Comparison of ENCODE assay signal across 11 cellular contexts in the genomic region with DNA sequence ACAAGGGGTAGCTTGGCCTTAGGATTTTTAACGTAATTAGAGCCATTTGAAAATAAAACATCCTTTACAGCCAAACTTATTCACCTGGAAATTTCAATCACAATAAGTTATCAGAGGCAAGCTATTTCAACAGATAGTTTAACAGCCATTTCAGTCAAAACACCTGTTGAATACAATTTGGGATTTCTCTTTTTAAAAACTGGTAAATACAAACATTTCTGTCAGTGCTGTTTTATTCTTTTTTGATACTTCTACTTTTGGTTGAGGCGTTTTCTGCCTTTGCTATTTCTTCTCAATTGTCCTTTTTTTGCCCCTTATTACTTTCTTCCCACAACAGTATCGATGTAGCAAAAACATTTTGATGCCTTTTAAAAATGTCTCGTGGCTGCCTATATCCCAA. TPM values are rescaled to one million over a fixed set of nuclear protein-coding genes. Genes with fewer than 3 reads are reported as not detected.
"Had no signal": no experiment of that assay in that cellular context is flagged by ENCODE, and none has a peak within 500 bp of the region (broad histone marks: within the 10 kb centered on the region; RNA-seq: fewer than 3 reads in every experiment).

No MANE protein-coding gene starts in this region.

- H3K27ac Mint-ChIP-seq: GM23338, H9, HFFc6 had no signal

- DNase-seq: H9, HCEC 1CT, HFFc6, IMR-90, KG1 had no signal

- H3K4me2 ChIP-seq: GM23338 had no signal

- H3K4me3 ChIP-seq: GM23338, K562 had no signal

- FAIRE-seq: H1, H54, HTR-8/SVneo, K562 had no signal

- H2AFZ ChIP-seq: GM23338 had no signal

- H3K4me3 Mint-ChIP-seq: GM23338, H9, HFFc6 had no signal

- H3K9me3 Mint-ChIP-seq: GM23338, HFFc6 had no signal

RNA-seq across cellular contexts. Expression of a gene that starts 2.1 kb away (rescaled TPM):
- total RNA-seq: HFFc6, HT-29, K562 had no signal
- polyA plus RNA-seq: K562 had no signal
